ENCODE assay signal across 8 cellular contexts in the genomic region with DNA sequence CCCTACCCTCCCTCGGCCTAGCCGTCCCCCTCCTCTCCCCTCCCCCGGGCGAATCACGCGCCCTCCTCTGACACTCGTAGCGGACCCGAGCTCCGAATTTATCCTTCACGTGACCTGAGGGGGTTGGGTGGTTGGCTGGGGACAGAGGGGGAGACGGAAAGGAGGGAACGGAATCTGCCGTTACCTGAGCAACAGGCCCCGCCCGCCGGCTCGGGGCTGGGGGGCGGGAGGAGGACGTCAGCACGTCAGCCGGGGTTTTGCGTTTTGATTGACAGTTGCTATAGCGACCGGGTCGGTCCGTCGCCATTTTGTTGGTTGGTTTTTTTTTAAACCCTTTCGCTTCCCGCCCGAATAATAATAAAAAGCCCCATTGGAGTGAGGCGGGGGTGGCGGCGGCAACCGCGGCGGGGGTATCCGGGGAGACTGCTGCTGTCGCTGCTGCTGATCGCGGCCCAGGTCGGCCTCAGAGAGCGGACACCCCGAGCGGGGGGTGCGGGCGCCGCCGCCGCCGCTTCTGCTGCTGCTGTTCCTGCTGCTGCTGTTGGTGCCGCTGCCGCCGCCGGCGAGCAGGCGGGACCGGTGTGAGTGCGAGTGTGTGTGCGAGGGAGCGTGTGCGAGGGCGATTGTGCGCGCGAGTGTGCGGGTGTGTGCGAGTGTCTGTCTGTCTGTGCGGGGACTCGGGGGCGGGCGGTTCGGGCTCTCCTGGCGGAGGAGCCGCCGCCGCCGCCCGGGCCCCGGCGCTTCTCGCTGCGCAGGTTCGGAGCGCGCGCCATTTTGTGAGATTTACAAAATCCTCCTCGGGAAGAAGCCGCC. TPM values are rescaled to one million over a fixed set of nuclear protein-coding genes. Genes with fewer than 3 reads are reported as not detected.
DNase-seq lines count a peak whose midpoint lies in the region; ATAC-seq and TF ChIP-seq lines count a peak whose summit lies in the region.

Gene DYRK1A (plus strand): TSS at position 286 of the 813 bp plus-strand sequence. CDS start 53,602 bp downstream, outside the sequence.

- H3K4me3 ChIP-seq in dorsolateral prefrontal cortex = peak within 1 kb of the TSS; percentile 77 to 99 (median 92)
- H3K4me3 ChIP-seq in liver (ENCODE audit: low read depth in 1 of 3, low read length in 3 of 3) = peak within 1 kb of the TSS; percentile 82 to 96 (median 90)

- intact Hi-C loops in activated CD4-positive, alpha-beta memory T cell treated with anti-CD3 and anti-CD28 coated beads for 36 hours (cut with micrococcal nuclease) = loop anchor here (1.0 to 10.0 kb wide), 7 partner anchors 42 to 1401 kb away; partner anchors contain the start of genes PIGP, TTC3 and VPS26C
- intact Hi-C loops in dorsolateral prefrontal cortex (cut with DNase I) = loop anchor here (1.0 to 5.0 kb wide), 8 partner anchors 91 to 294 kb away; partner anchors contain the start of genes PIGP (in 2 of the 2), TTC3 (in 2 of the 2) and VPS26C (in 2 of the 2)

- ATAC-seq in GM19438 (IDR thresholded peaks at IDR 0.05; ENCODE audit: low read depth, unreplicated experiment) (peak; percentile 64), HG03575 (IDR thresholded peaks at IDR 0.05; ENCODE audit: extremely low read depth, insufficient number of reproducible peaks, low FRiP score, unreplicated experiment) (peak; percentile 34)

- H3K27ac Mint-ChIP-seq in activated CD4-positive, alpha-beta memory T cell treated with anti-CD3 and anti-CD28 coated beads for 36 hours = peak within 1 kb of the TSS; percentile 99

- H3K4me3 Mint-ChIP-seq in activated CD4-positive, alpha-beta memory T cell treated with anti-CD3 and anti-CD28 coated beads for 36 hours = peak within 1 kb of the TSS; percentile 98

- H3K36me3 ChIP-seq in liver (ENCODE audit: control insufficient read depth in 4 of 4, insufficient read depth in 3 of 4, low read depth in 1 of 4, low read length in 3 of 4) = no peaks in the 10 kb centered on the region

- H3K27ac ChIP-seq in dorsolateral prefrontal cortex (peak within 1 kb of the TSS; percentile 96 to 100 (median 100)), liver (ENCODE audit: low read depth in 1 of 2, low read length in 2 of 2) (peak within 1 kb of the TSS; percentile 99 to 100)

- H3K9me3 ChIP-seq in liver (ENCODE audit: control insufficient read depth in 4 of 4, low read length in 3 of 4) = no peaks in the 10 kb centered on the region

- peak in 5 of 56 donors; percentile 11 to 26 (median 17) for TF ChIP-seq CTCF in dorsolateral prefrontal cortex (IDR thresholded peaks at IDR 0.05 in 54 of 56, conservative IDR thresholded peaks at IDR 0.05 in 2 of 56; ENCODE audit: low read depth in 1 of 56, partially characterized antibody in 56 of 56)
- no peak for TF ChIP-seq CTCF in liver (IDR thresholded peaks at IDR 0.05; ENCODE audit: low read depth, low read length, missing input control)

- peak within 1 kb of the TSS; percentile 93 to 97 for H3K9ac ChIP-seq in liver (ENCODE audit: low read depth in 1 of 2, low read length in 2 of 2)

- H3K27me3 ChIP-seq in dorsolateral prefrontal cortex (no peaks in the 10 kb centered on the region), liver (ENCODE audit: control insufficient read depth in 4 of 4, insufficient read depth in 4 of 4, low read length in 3 of 4) (no peaks in the 10 kb centered on the region)

- POLR2A ChIA-PET in activated CD4-positive, alpha-beta memory T cell treated with anti-CD3 and anti-CD28 coated beads for 36 hours (lab: Charles Lee) = interaction anchor here (0.5 to 2.8 kb wide), 6 partner anchors 41 to 197 kb away, joined by 3 to 22 read pairs (median 6); partner anchors contain the start of gene VPS26C

- under 1% methylated on average over 89 of the region's 89 CpGs for WGBS in liver

- no peaks in the 10 kb centered on the region for H3K9me3 Mint-ChIP-seq in activated CD4-positive, alpha-beta memory T cell treated with anti-CD3 and anti-CD28 coated beads for 36 hours

- peaks cover 2 to 42% (median 21%) of the 10 kb centered on the region in 4 donors for H3K4me1 ChIP-seq in liver (ENCODE audit: control insufficient read depth in 4 of 4, insufficient read depth in 4 of 4, low read length in 3 of 4)

- no peak for TF ChIP-seq RAD21 in liver (IDR thresholded peaks at IDR 0.05)

- H3K4me1 Mint-ChIP-seq in activated CD4-positive, alpha-beta memory T cell treated with anti-CD3 and anti-CD28 coated beads for 36 hours (ENCODE audit: low read depth) = peaks cover 34% of the 10 kb centered on the region

- H3K36me3 Mint-ChIP-seq in activated CD4-positive, alpha-beta memory T cell treated with anti-CD3 and anti-CD28 coated beads for 36 hours = peaks cover 12% of the 10 kb centered on the region

- CTCF ChIA-PET in activated CD4-positive, alpha-beta memory T cell treated with anti-CD3 and anti-CD28 coated beads for 36 hours (lab: Charles Lee) = interaction anchor here (1.0 kb wide), 2 partner anchors 146 to 197 kb away, joined by 3 to 5 read pairs; no protein-coding TSS in a partner anchor

- H3K27me3 Mint-ChIP-seq in activated CD4-positive, alpha-beta memory T cell treated with anti-CD3 and anti-CD28 coated beads for 36 hours = no peaks in the 10 kb centered on the region

- peak; percentile 100 for DNase-seq in CD1c-positive myeloid dendritic cell (ENCODE audit: extremely low spot score)
- peak; percentile 97 for DNase-seq in NCI-H82 treated with DMSO at 0.1 percent for 48 hours (lab: John Stamatoyannopoulos, UW; ENCODE audit: unreplicated experiment)
- peak; percentile 99 for DNase-seq in activated CD4-positive, alpha-beta memory T cell treated with anti-CD3 and anti-CD28 coated beads for 36 hours
- DNase-seq in dorsolateral prefrontal cortex = peak; percentile 95 to 99 (median 98)
- peak; percentile 98 for DNase-seq in stimulated activated CD4-positive, alpha-beta T cell treated with anti-CD3 and anti-CD28 coated beads, Interleukin-4, amount 100 ng/mL, for 24 hours

TF ChIP-seq in liver, 16 proteins besides CTCF, POLR2A, EP300 and RAD21 (continues in another document):
- TF ChIP-seq, protein P1, sequence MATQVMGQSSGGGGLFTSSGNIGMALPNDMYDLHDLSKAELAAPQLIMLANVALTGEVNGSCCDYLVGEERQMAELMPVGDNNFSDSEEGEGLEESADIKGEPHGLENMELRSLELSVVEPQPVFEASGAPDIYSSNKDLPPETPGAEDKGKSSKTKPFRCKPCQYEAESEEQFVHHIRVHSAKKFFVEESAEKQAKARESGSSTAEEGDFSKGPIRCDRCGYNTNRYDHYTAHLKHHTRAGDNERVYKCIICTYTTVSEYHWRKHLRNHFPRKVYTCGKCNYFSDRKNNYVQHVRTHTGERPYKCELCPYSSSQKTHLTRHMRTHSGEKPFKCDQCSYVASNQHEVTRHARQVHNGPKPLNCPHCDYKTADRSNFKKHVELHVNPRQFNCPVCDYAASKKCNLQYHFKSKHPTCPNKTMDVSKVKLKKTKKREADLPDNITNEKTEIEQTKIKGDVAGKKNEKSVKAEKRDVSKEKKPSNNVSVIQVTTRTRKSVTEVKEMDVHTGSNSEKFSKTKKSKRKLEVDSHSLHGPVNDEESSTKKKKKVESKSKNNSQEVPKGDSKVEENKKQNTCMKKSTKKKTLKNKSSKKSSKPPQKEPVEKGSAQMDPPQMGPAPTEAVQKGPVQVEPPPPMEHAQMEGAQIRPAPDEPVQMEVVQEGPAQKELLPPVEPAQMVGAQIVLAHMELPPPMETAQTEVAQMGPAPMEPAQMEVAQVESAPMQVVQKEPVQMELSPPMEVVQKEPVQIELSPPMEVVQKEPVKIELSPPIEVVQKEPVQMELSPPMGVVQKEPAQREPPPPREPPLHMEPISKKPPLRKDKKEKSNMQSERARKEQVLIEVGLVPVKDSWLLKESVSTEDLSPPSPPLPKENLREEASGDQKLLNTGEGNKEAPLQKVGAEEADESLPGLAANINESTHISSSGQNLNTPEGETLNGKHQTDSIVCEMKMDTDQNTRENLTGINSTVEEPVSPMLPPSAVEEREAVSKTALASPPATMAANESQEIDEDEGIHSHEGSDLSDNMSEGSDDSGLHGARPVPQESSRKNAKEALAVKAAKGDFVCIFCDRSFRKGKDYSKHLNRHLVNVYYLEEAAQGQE (IDR thresholded peaks at IDR 0.05) = no peak
- TF ChIP-seq ATF3 (IDR thresholded peaks at IDR 0.05) (peak; percentile 38), MAX (IDR thresholded peaks at IDR 0.05) (peak; percentile 25), FOXA1 (IDR thresholded peaks at IDR 0.05) (no peak), ZBTB33 (IDR thresholded peaks at IDR 0.05) (no peak), GABPA (IDR thresholded peaks at IDR 0.05 in 1 of 2, conservative IDR thresholded peaks at IDR 0.05 in 1 of 2) (peak in 1 of 2 donors; percentile 80), NR2F2 (IDR thresholded peaks at IDR 0.05) (no peak), EGR1 (IDR thresholded peaks at IDR 0.05; ENCODE audit: low read depth in 2 of 2) (peak; percentile 16 to 66), JUND (IDR thresholded peaks at IDR 0.05) (no peak), YY1 (IDR thresholded peaks at IDR 0.05) (peak; percentile 97), TAF1 (conservative IDR thresholded peaks at IDR 0.05) (no peak), HNF4G (IDR thresholded peaks at IDR 0.05) (no peak), FOXA2 (IDR thresholded peaks at IDR 0.05) (no peak)

RNA-seq across cellular contexts. Expression of gene DYRK1A, which starts in this region (rescaled TPM):
- 10 to 100 TPM; 47.6 to 51.1 TPM for total RNA-seq in activated CD4-positive, alpha-beta memory T cell treated with anti-CD3 and anti-CD28 coated beads for 36 hours
- total RNA-seq in dorsolateral prefrontal cortex (100 to 1,000 TPM in 43 of 120 experiments, 10 to 100 TPM in 77; 72.3 to 147 (median 97.5) TPM), liver (10 to 100 TPM; 37.7 to 58.3 TPM)
- polyA plus RNA-seq in liver = 1 to 10 TPM; 5.1 to 8.1 TPM

Comparison
In these comparisons a context has a peak if more than half of its experiments do, and no peak if none do; other contexts are left out.
1. Peak in every context shown above with its lines: DNase-seq, ATAC-seq, H3K4me3 ChIP-seq and H3K27ac ChIP-seq.